Comparison of ENCODE assay signal across 1 cellular context in genomic region chr6:31546962-31547726, GRCh38.
TF ChIP-seq lines count a peak whose summit lies in the region.

Gene NFKBIL1 (plus strand): TSS chr6:31547608. CDS start chr6:31547695, 87 bp downstream.

TF ChIP-seq in K562, 482 proteins besides CTCF, POLR2A, EP300 and RAD21 (continued from another document and continues in another):
- TF ChIP-seq EHMT2 (IDR thresholded peaks at IDR 0.05) (peak; percentile 40; the same call in 1 of the 2 replicates), ZFP36 (IDR thresholded peaks at IDR 0.05; ENCODE audit: low read depth, low read length, partially characterized antibody) (peak; percentile 33), CBX8 (IDR thresholded peaks at IDR 0.05; ENCODE audit: borderline replicate concordance, extremely low read depth, low read depth, low read length, poor library complexity, severe bottlenecking) (no peak), MTA2 (IDR thresholded peaks at IDR 0.05; ENCODE audit: low read depth) (peak; percentile 31), GABPA (tag; conservative IDR thresholded peaks at IDR 0.05; ENCODE audit: low read depth) (peak; percentile 100), RNF2 (IDR thresholded peaks at IDR 0.05) (peak; percentile 52; the same call in 1 of the 2 replicates), E2F6 (IDR thresholded peaks at IDR 0.05; ENCODE audit: borderline replicate concordance in 1 of 2, extremely low read depth in 1 of 2, insufficient read depth in 1 of 2, insufficient read length in 1 of 2, low read depth in 1 of 2, low read length in 1 of 2, poor library complexity in 1 of 2, severe bottlenecking in 1 of 2) (peak; percentile 26 to 61), STAT5A (IDR thresholded peaks at IDR 0.05; ENCODE audit: borderline replicate concordance, low read length) (no peak; the same call in 1 of the 2 replicates), CSDE1 (IDR thresholded peaks at IDR 0.05) (peak in 1 of 2 experiments; percentile 80; a peak in 3 of 4 replicates), IRF9 (tag; IDR thresholded peaks at IDR 0.05) (peak; percentile 69; the same call in 1 of the 2 replicates), NR0B1 (IDR thresholded peaks at IDR 0.05; ENCODE audit: partially characterized antibody) (no peak), POLR2B (IDR thresholded peaks at IDR 0.05; ENCODE audit: low read depth, partially characterized antibody) (peak; percentile 69), RBFOX2 (IDR thresholded peaks at IDR 0.05; ENCODE audit: low read depth, low read length) (peak; percentile 66), ZNF184 (CRISPR knock-in tag; IDR thresholded peaks at IDR 0.05) (no peak), ASH1L (IDR thresholded peaks at IDR 0.05; ENCODE audit: borderline replicate concordance, low read depth, partially characterized antibody) (peak; percentile 81), NR2F6 (CRISPR knock-in tag; IDR thresholded peaks at IDR 0.05) (peak; percentile 7; the same call in 1 of the 2 replicates), ZNF764 (CRISPR knock-in tag; IDR thresholded peaks at IDR 0.05; ENCODE audit: low read depth) (no peak), NELFE (IDR thresholded peaks at IDR 0.05; ENCODE audit: insufficient read depth, insufficient read length) (no peak), MCM5 (IDR thresholded peaks at IDR 0.05; ENCODE audit: low read depth) (0 out of 2 replicates have a peak, but pooled peaks have one; percentile 88), POLR2AphosphoS2 (IDR thresholded peaks at IDR 0.05; ENCODE audit: low read length) (no peak), HMBOX1 (IDR thresholded peaks at IDR 0.05) (0 out of 2 replicates have a peak, but pooled peaks have one; percentile 47), KDM1A (IDR thresholded peaks at IDR 0.05) (peak; percentile 81 to 82), E2F8 (IDR thresholded peaks at IDR 0.05; ENCODE audit: low read depth, partially characterized antibody) (peak; percentile 97), ZNF175 (CRISPR knock-in tag; IDR thresholded peaks at IDR 0.05; ENCODE audit: low read depth) (0 out of 2 replicates have a peak, but pooled peaks have one; percentile 20), DIDO1 (tag; IDR thresholded peaks at IDR 0.05; ENCODE audit: low read depth) (peak; percentile 92), DACH1 (IDR thresholded peaks at IDR 0.05; ENCODE audit: partially characterized antibody) (peak; percentile 18), NCOA4 (IDR thresholded peaks at IDR 0.05; ENCODE audit: partially characterized antibody) (peak; percentile 55), ZNF431 (CRISPR knock-in tag; IDR thresholded peaks at IDR 0.05) (no peak), NFE2 (IDR thresholded peaks at IDR 0.05; ENCODE audit: low read depth) (peak; percentile 21), CXXC5 (CRISPR knock-in tag; IDR thresholded peaks at IDR 0.05) (peak; percentile 91), SP2 (IDR thresholded peaks at IDR 0.05; ENCODE audit: extremely low read depth, low read depth, low read length, poor library complexity, severe bottlenecking) (peak; percentile 35), TRIM25 (IDR thresholded peaks at IDR 0.05; ENCODE audit: borderline replicate concordance) (no peak; the same call in 1 of the 2 replicates), E2F1 (CRISPR knock-in tag; IDR thresholded peaks at IDR 0.05) (no peak), TSC22D4 (tag; IDR thresholded peaks at IDR 0.05) (no peak; the same call in 1 of the 2 replicates), CHAMP1 (IDR thresholded peaks at IDR 0.05) (0 out of 2 replicates have a peak, but pooled peaks have one; percentile 59), NCOA1 (IDR thresholded peaks at IDR 0.05; ENCODE audit: low read depth) (peak; percentile 99), PHF8 (IDR thresholded peaks at IDR 0.05; ENCODE audit: borderline replicate concordance, low read length) (peak; percentile 67; the same call in 1 of the 2 replicates), GATAD2A (IDR thresholded peaks at IDR 0.05) (no peak; the same call in 1 of the 2 replicates), ZNF436 (CRISPR knock-in tag; IDR thresholded peaks at IDR 0.05) (no peak), RB1 (IDR thresholded peaks at IDR 0.05; ENCODE audit: low read depth) (peak; percentile 85), CCAR2 (IDR thresholded peaks at IDR 0.05; ENCODE audit: low read depth, low read length) (no peak), SPI1 (IDR thresholded peaks at IDR 0.05; ENCODE audit: borderline replicate concordance, low read depth, low read length) (peak; percentile 88), NCOR1 (IDR thresholded peaks at IDR 0.05) (no peak; the same call in 1 of the 2 replicates), KDM4B (IDR thresholded peaks at IDR 0.05; ENCODE audit: borderline replicate concordance in 2 of 2, low read depth in 1 of 2) (peak in 1 of 2 experiments; percentile 99; a peak in 2 of 4 replicates), STAT6 (CRISPR knock-in tag; IDR thresholded peaks at IDR 0.05) (0 out of 2 replicates have a peak, but pooled peaks have one; percentile 17), PTRF (tag; IDR thresholded peaks at IDR 0.05) (no peak), SIN3A (IDR thresholded peaks at IDR 0.05; ENCODE audit: borderline replicate concordance in 2 of 2, control insufficient read depth in 1 of 2, low read depth in 2 of 2, low read length in 2 of 2) (peak in 1 of 2 experiments; percentile 34; a peak in 1 of 4 replicates), MECOM (CRISPR knock-in tag; IDR thresholded peaks at IDR 0.05) (0 out of 2 replicates have a peak, but pooled peaks have one; percentile 6), ETV1 (tag; conservative IDR thresholded peaks at IDR 0.05; ENCODE audit: low read depth) (peak; percentile 90), MTA1 (IDR thresholded peaks at IDR 0.05; ENCODE audit: borderline replicate concordance) (0 out of 2 replicates have a peak, but pooled peaks have one; percentile 39), GATAD2B (IDR thresholded peaks at IDR 0.05; ENCODE audit: borderline replicate concordance) (peak; percentile 67; the same call in 1 of the 2 replicates), ZNF316 (IDR thresholded peaks at IDR 0.05) (peak; percentile 18; the same call in 1 of the 2 replicates), ZNF668 (CRISPR knock-in tag; IDR thresholded peaks at IDR 0.05) (no peak), HNRNPLL (IDR thresholded peaks at IDR 0.05; ENCODE audit: low read depth, low read length, poor library complexity, severe bottlenecking) (peak; percentile 95), MYNN (IDR thresholded peaks at IDR 0.05) (no peak), MYNN (CRISPR knock-in tag; IDR thresholded peaks at IDR 0.05) (no peak)
